In the genomic region with DNA sequence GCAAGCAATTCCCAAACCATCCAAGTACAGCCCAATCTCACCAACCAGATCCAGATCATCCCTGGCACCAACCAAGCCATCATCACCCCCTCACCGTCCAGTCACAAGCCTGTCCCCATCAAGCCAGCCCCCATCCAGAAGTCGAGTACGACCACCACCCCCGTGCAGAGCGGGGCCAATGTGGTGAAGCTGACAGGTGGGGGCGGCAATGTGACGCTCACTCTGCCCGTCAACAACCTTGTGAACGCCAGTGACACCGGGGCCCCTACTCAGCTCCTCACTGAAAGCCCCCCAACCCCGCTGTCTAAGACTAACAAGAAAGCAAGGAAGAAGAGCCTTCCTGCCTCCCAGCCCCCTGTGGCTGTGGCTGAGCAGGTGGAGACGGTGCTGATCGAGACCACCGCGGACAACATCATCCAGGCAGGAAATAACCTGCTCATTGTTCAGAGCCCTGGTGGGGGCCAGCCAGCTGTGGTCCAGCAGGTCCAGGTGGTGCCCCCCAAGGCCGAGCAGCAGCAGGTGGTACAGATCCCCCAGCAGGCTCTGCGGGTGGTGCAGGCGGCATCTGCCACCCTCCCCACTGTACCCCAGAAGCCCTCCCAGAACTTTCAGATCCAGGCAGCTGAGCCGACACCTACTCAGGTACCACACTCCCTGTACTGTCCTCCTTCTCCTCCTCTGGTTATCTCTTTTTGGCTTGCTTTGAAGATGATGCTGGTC, we compare ENCODE assay signal across 24 cellular contexts. TPM values are rescaled to one million over a fixed set of nuclear protein-coding genes. Genes with fewer than 3 reads are reported as not detected.
DNase-seq lines count a peak whose midpoint lies in the region; ATAC-seq and TF ChIP-seq lines count a peak whose summit lies in the region.
"Had no signal": no experiment of that assay in that cellular context is flagged by ENCODE, and none has a peak within 500 bp of the region (broad histone marks: within the 10 kb centered on the region; RNA-seq: fewer than 3 reads in every experiment).

No MANE protein-coding gene starts in this region.

- H3K36me3 Mint-ChIP-seq in activated naive CD8-positive, alpha-beta T cell, result peaks cover 4% of the 10 kb centered on the region
- peaks cover 13% of the 10 kb centered on the region for H3K36me3 Mint-ChIP-seq in activated naive CD8-positive, alpha-beta T cell treated with anti-CD3 and anti-CD28 coated beads, Interleukin-2, amount 50 U/mL, for 24 hours (ENCODE audit: low read depth)
- H3K36me3 Mint-ChIP-seq in endothelial cell (ENCODE audit: low read depth, unreplicated experiment), result peaks cover 14% of the 10 kb centered on the region

- peaks cover 11% of the 10 kb centered on the region for H3K4me1 Mint-ChIP-seq in activated naive CD8-positive, alpha-beta T cell (ENCODE audit: low read depth)
- H3K4me1 Mint-ChIP-seq in activated naive CD8-positive, alpha-beta T cell treated with anti-CD3 and anti-CD28 coated beads, Interleukin-2, amount 50 U/mL, for 24 hours, result no peaks in the 10 kb centered on the region
- peaks cover 22% of the 10 kb centered on the region for H3K4me1 Mint-ChIP-seq in endothelial cell (ENCODE audit: unreplicated experiment)

- ATAC-seq in activated naive CD8-positive, alpha-beta T cell treated with anti-CD3 and anti-CD28 coated beads, Interleukin-2, amount 50 U/mL, for 24 hours, result no peak
- ATAC-seq in GM18498 (IDR thresholded peaks at IDR 0.05; ENCODE audit: unreplicated experiment) (no peak), HG03039 (IDR thresholded peaks at IDR 0.05; ENCODE audit: unreplicated experiment) (no peak)
- ATAC-seq: A549; activated T-cell treated with anti-CD3 and anti-CD28 coated beads, Interleukin-2, amount 50 U/mL, for 72 hours had no signal

- DNase-seq in activated naive CD8-positive, alpha-beta T cell treated with anti-CD3 and anti-CD28 coated beads, Interleukin-2, amount 50 U/mL, for 24 hours, result no peak
- no peak for DNase-seq in RWPE1 (ENCODE audit: low spot score)
- DNase-seq in endothelial cell (ENCODE audit: low spot score), result no peak
- no peak for DNase-seq in sigmoid colon
- no peak for DNase-seq in SKM-1 treated with dmso at 0.1 percent for 144 hours (lab: John Stamatoyannopoulos, UW; ENCODE audit: unreplicated experiment)
- DNase-seq: activated CD4-positive, CD25-positive, alpha-beta regulatory T cell treated with anti-CD3 and anti-CD28 coated beads, Interleukin-2, amount 50 U/mL, for 72 hours; activated naive CD4-positive, alpha-beta T cell treated with anti-CD3 and anti-CD28 coated beads, Interleukin-2, amount 50 U/mL, for 16 hours; activated T-cell treated with anti-CD3 and anti-CD28 coated beads, Interleukin-2, amount 50 U/mL, for 72 hours; BE2C; effector CD8-positive, alpha-beta T cell; GOT3; IMR-90; NCI-H1417; NCI-H510A treated with DMSO at 0.1 percent for 48 hours; NK-92 treated with Interleukin-12 subunit alpha and Interleukin-12 subunit beta, amount 100 ng/mL, for 24 hours; right lobe of liver; RPMI8226 had no signal

- no peaks in the 10 kb centered on the region for H3K27me3 Mint-ChIP-seq in activated naive CD8-positive, alpha-beta T cell
- H3K27me3 Mint-ChIP-seq in activated naive CD8-positive, alpha-beta T cell treated with anti-CD3 and anti-CD28 coated beads, Interleukin-2, amount 50 U/mL, for 24 hours, result no peaks in the 10 kb centered on the region
- H3K27me3 Mint-ChIP-seq in endothelial cell (ENCODE audit: unreplicated experiment), result no peaks in the 10 kb centered on the region

- peaks cover 0 to 18% (median 2%) of the 10 kb centered on the region in 4 donors for H3K36me3 ChIP-seq in sigmoid colon
- H3K36me3 ChIP-seq: pancreas, right lobe of liver had no signal

- H3K27ac Mint-ChIP-seq in activated naive CD8-positive, alpha-beta T cell, result peak overlapping the region; percentile 58
- no peak overlapping the region for H3K27ac Mint-ChIP-seq in activated naive CD8-positive, alpha-beta T cell treated with anti-CD3 and anti-CD28 coated beads, Interleukin-2, amount 50 U/mL, for 24 hours
- peak overlapping the region; percentile 6 for H3K27ac Mint-ChIP-seq in endothelial cell (ENCODE audit: unreplicated experiment)

- CTCF ChIA-PET in RWPE1 (lab: Yijun Ruan, JAX), result interaction anchor here (0.8 kb wide), 1 partner anchor 30 kb away, joined by 5 read pairs; no protein-coding TSS in a partner anchor

- H3K4me1 ChIP-seq in sigmoid colon, result peaks cover 0 to 16% (median 3%) of the 10 kb centered on the region in 4 donors
- H3K4me1 ChIP-seq: BE2C, pancreas, right lobe of liver had no signal

- H3K4me3 ChIP-seq in sigmoid colon, result no peak overlapping the region
- H3K4me3 ChIP-seq: A549, pancreas, right lobe of liver had no signal

- no peaks in the 10 kb centered on the region for H3K9me3 Mint-ChIP-seq in activated naive CD8-positive, alpha-beta T cell (ENCODE audit: low read depth)
- no peaks in the 10 kb centered on the region for H3K9me3 Mint-ChIP-seq in activated naive CD8-positive, alpha-beta T cell treated with anti-CD3 and anti-CD28 coated beads, Interleukin-2, amount 50 U/mL, for 24 hours
- no peaks in the 10 kb centered on the region for H3K9me3 Mint-ChIP-seq in endothelial cell (ENCODE audit: unreplicated experiment)
- H3K9me3 Mint-ChIP-seq: activated T-cell treated with anti-CD3 and anti-CD28 coated beads, Interleukin-2, amount 50 U/mL, for 72 hours; mesothelial cell of epicardium; nephron had no signal

- intact Hi-C loops in sigmoid colon (cut with DNase I), result no loop called here

- no peak for TF ChIP-seq CTCF in RWPE1 (conservative IDR thresholded peaks at IDR 0.05; ENCODE audit: low read depth)
- no peak for TF ChIP-seq CTCF in endothelial cell (IDR thresholded peaks at IDR 0.05; ENCODE audit: unreplicated experiment)
- TF ChIP-seq CTCF in sigmoid colon (IDR thresholded peaks at IDR 0.05), result no peak

- POLR2A ChIA-PET in RWPE1 (lab: Yijun Ruan, JAX; ENCODE audit: low non-redundant PET), result interaction anchor here (0.6 kb wide), 1 partner anchor 1700 kb away, joined by 4 read pairs; no protein-coding TSS in a partner anchor

- H3K4me3 Mint-ChIP-seq in activated naive CD8-positive, alpha-beta T cell, result no peak overlapping the region
- no peak overlapping the region for H3K4me3 Mint-ChIP-seq in activated naive CD8-positive, alpha-beta T cell treated with anti-CD3 and anti-CD28 coated beads, Interleukin-2, amount 50 U/mL, for 24 hours
- H3K4me3 Mint-ChIP-seq in endothelial cell (ENCODE audit: unreplicated experiment), result peak overlapping the region; percentile 66
- H3K4me3 Mint-ChIP-seq: activated T-cell treated with anti-CD3 and anti-CD28 coated beads, Interleukin-2, amount 50 U/mL, for 72 hours; mesothelial cell of epicardium; nephron had no signal

- H3K27me3 ChIP-seq in sigmoid colon, result no peaks in the 10 kb centered on the region
- H3K27me3 ChIP-seq: BE2C, pancreas, right lobe of liver had no signal

- H3K9me3 ChIP-seq in sigmoid colon, result no peaks in the 10 kb centered on the region
- H3K9me3 ChIP-seq: A549, BE2C, pancreas, right lobe of liver had no signal

- no peak for TF ChIP-seq POLR2A in sigmoid colon (IDR thresholded peaks at IDR 0.05)

- WGBS in sigmoid colon, 2 donors, result 91 to 95% methylated on average over 19 of the region's 19 CpGs

- TF ChIP-seq EP300 in sigmoid colon (IDR thresholded peaks at IDR 0.05), result no peak

- H3K27ac ChIP-seq in RWPE1 (peak overlapping the region; percentile 72), sigmoid colon (peak overlapping the region; percentile 50 to 68 (median 54))
- H3K27ac ChIP-seq: A549, pancreas, right lobe of liver had no signal

RNA-seq across cellular contexts. Expression of a gene that starts 20.6 kb away (rescaled TPM):
- total RNA-seq in endothelial cell (ENCODE audit: unreplicated experiment) (12.4 TPM), sigmoid colon (1 to 10 TPM; 3.0 to 8.3 (median 5.6) TPM)
- 10 to 100 TPM; 13.8 to 19.2 (median 18.0) TPM for polyA plus RNA-seq in sigmoid colon

RNA-seq across cellular contexts. Expression of a gene that starts 24.7 kb away (rescaled TPM):
- total RNA-seq in endothelial cell (ENCODE audit: unreplicated experiment) (16.4 TPM), sigmoid colon (10 to 100 TPM; 14.3 to 16.5 (median 15.2) TPM)
- polyA plus RNA-seq in sigmoid colon, result 10 to 100 TPM in 2 of 3 donors, 1 to 10 TPM in 1; 9.6 to 14.3 (median 12.0) TPM

RNA-seq across cellular contexts. Expression of a gene that starts 41.0 kb away (rescaled TPM):
- not detected for total RNA-seq in endothelial cell (ENCODE audit: unreplicated experiment)
- under 1 TPM in 1 of 4 donors, not detected in 3; 0.36 TPM for total RNA-seq in sigmoid colon
- 100 to 1,000 TPM; 211 to 334 (median 290) TPM for polyA plus RNA-seq in sigmoid colon
- total RNA-seq: activated T-cell treated with anti-CD3 and anti-CD28 coated beads, Interleukin-2, amount 50 U/mL, for 72 hours; IMR-90 had no signal
- polyA plus RNA-seq: IMR-90 had no signal

RNA-seq across cellular contexts. Expression of a gene that starts 54.3 kb away (rescaled TPM):
- total RNA-seq in endothelial cell (ENCODE audit: unreplicated experiment) (156 TPM), sigmoid colon (100 to 1,000 TPM in 1 of 4 donors, 10 to 100 TPM in 3; 68.5 to 168 (median 73.0) TPM)
- 100 to 1,000 TPM in 1 of 3 donors, 10 to 100 TPM in 2; 43.5 to 200 (median 49.9) TPM for polyA plus RNA-seq in sigmoid colon
